In genomic region chrX:101986571-101986970, GRCh38 we compare ENCODE assay signal across 19 cellular contexts.
"Had no signal": no experiment of that assay in that cellular context is flagged by ENCODE, and none has a peak within 500 bp of the region (broad histone marks: within the 10 kb centered on the region; RNA-seq: fewer than 3 reads in every experiment).

No MANE protein-coding gene starts in this region.

- H2AFZ ChIP-seq: neural progenitor cell had no signal

- H3K27ac ChIP-seq: neural progenitor cell, pancreas, suprapubic skin, WERI-Rb-1 had no signal

- H3K36me3 ChIP-seq: neural progenitor cell, pancreas, suprapubic skin, WERI-Rb-1 had no signal

- H3K27me3 ChIP-seq: neural progenitor cell, suprapubic skin had no signal

- H3K4me1 ChIP-seq: neural progenitor cell, pancreas, suprapubic skin had no signal

- H3K4me1 Mint-ChIP-seq: activated CD4-positive, alpha-beta T cell treated with anti-CD3 and anti-CD28 coated beads for 36 hours; activated naive CD8-positive, alpha-beta T cell treated with anti-CD3 and anti-CD28 coated beads, Interleukin-2, amount 10 ng/mL, durations not matched to agents 7 days and 5 days; neural progenitor cell had no signal

- H3K4me3 Mint-ChIP-seq: activated CD4-positive, alpha-beta T cell treated with anti-CD3 and anti-CD28 coated beads for 36 hours; activated CD8-positive, alpha-beta T cell treated with anti-CD3 and anti-CD28 coated beads for 36 hours; activated naive CD8-positive, alpha-beta T cell treated with anti-CD3 and anti-CD28 coated beads, Interleukin-2, amount 10 ng/mL, durations not matched to agents 7 days and 5 days; activated T-cell treated with anti-CD3 and anti-CD28 coated beads, Interleukin-2, amount 50 U/mL, for 72 hours; neural progenitor cell; type B pancreatic cell had no signal

- DNase-seq: activated CD4-positive, alpha-beta T cell treated with anti-CD3 and anti-CD28 coated beads for 36 hours; activated CD8-positive, alpha-beta memory T cell treated with anti-CD3 and anti-CD28 coated beads, Interleukin-2, amount 50 U/mL, for 4 hours; activated CD8-positive, alpha-beta T cell treated with anti-CD3 and anti-CD28 coated beads for 36 hours; activated gamma-delta T cell treated with Interleukin-2 at 50 U/mL for 16 hours; activated naive CD8-positive, alpha-beta T cell treated with anti-CD3 and anti-CD28 coated beads, Interleukin-2, amount 10 ng/mL, durations not matched to agents 7 days and 5 days; activated T-cell treated with anti-CD3 and anti-CD28 coated beads, Interleukin-2, amount 50 U/mL, for 72 hours; anterior cingulate cortex; kidney; left ventricle myocardium superior; pancreas; stimulated activated CD4-positive, alpha-beta T cell treated with anti-CD3 and anti-CD28 coated beads, Interleukin-4, amount 100 ng/mL, for 1 hour; stimulated activated CD8-positive, alpha-beta memory T cell treated with anti-CD3 and anti-CD28 coated beads, Interleukin-4, amount 100 ng/mL, for 48 hours; stimulated activated naive CD8-positive, alpha-beta T cell treated with anti-CD3 and anti-CD28 coated beads, Interleukin-15, Interleukin-2, amounts not matched to agents 100 U/mL and 50 U/mL, for 24 hours; T1000; WERI-Rb-1 had no signal

- H3K36me3 Mint-ChIP-seq: activated naive CD8-positive, alpha-beta T cell treated with anti-CD3 and anti-CD28 coated beads, Interleukin-2, amount 10 ng/mL, durations not matched to agents 7 days and 5 days; neural progenitor cell; type B pancreatic cell had no signal

- H3K4me2 ChIP-seq: neural progenitor cell had no signal

- H3K27me3 Mint-ChIP-seq: activated CD4-positive, alpha-beta T cell treated with anti-CD3 and anti-CD28 coated beads for 36 hours; activated naive CD8-positive, alpha-beta T cell treated with anti-CD3 and anti-CD28 coated beads, Interleukin-2, amount 10 ng/mL, durations not matched to agents 7 days and 5 days; type B pancreatic cell had no signal

- H3K9me3 ChIP-seq: pancreas, suprapubic skin had no signal

- H3K4me3 ChIP-seq: neural progenitor cell, pancreas, suprapubic skin had no signal

- H3K9me3 Mint-ChIP-seq: activated CD8-positive, alpha-beta T cell treated with anti-CD3 and anti-CD28 coated beads for 36 hours; activated naive CD8-positive, alpha-beta T cell treated with anti-CD3 and anti-CD28 coated beads, Interleukin-2, amount 10 ng/mL, durations not matched to agents 7 days and 5 days; activated T-cell treated with anti-CD3 and anti-CD28 coated beads, Interleukin-2, amount 50 U/mL, for 72 hours; neural progenitor cell; type B pancreatic cell had no signal

- FAIRE-seq: frontal cortex, kidney, pancreas had no signal

- H3K27ac Mint-ChIP-seq: activated CD4-positive, alpha-beta T cell treated with anti-CD3 and anti-CD28 coated beads for 36 hours; activated CD8-positive, alpha-beta T cell treated with anti-CD3 and anti-CD28 coated beads for 36 hours; activated naive CD8-positive, alpha-beta T cell treated with anti-CD3 and anti-CD28 coated beads, Interleukin-2, amount 10 ng/mL, durations not matched to agents 7 days and 5 days; activated T-cell treated with anti-CD3 and anti-CD28 coated beads, Interleukin-2, amount 50 U/mL, for 72 hours; neural progenitor cell; type B pancreatic cell had no signal

- H3K9ac ChIP-seq: neural progenitor cell had no signal
